Comparison of ENCODE assay signal across 21 cellular contexts in the genomic region with DNA sequence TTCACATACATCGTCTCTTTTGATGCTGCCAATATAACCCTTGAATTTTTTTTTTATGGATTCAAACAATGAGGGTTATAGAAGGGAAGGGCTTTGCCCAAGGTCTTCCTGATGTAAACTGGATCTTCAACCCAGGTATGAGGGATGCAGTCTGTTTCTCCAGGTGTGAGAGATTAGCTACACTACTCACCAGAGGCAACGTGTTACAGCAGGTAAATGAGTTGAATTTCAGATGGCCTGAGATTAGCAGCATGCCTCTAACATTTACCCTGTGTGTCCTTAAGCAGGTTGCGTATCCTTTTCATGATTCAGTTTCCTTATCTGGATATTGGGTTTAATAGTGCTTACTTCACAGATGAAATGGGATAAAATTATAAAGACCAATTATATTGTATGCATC. TPM values are rescaled to one million over a fixed set of nuclear protein-coding genes. Genes with fewer than 3 reads are reported as not detected.
DNase-seq lines count a peak whose midpoint lies in the region; ATAC-seq and TF ChIP-seq lines count a peak whose summit lies in the region.
"Had no signal": no experiment of that assay in that cellular context is flagged by ENCODE, and none has a peak within 500 bp of the region (broad histone marks: within the 10 kb centered on the region; RNA-seq: fewer than 3 reads in every experiment).

No MANE protein-coding gene starts in this region.

- in situ Hi-C loops in GM13977 (cut with MboI; ENCODE audit: low pct_unique_long_range_greater_than_20kb, low sequenced_read_pairs, unreplicated experiment): no loop called here

- no peak for TF ChIP-seq CTCF in GM13977 (IDR thresholded peaks at IDR 0.05; ENCODE audit: extremely low read depth, insufficient read depth, missing control alignments)

- H3K4me3 Mint-ChIP-seq in T-helper 1 cell treated with Interleukin-12 subunit alpha and Interleukin-12 subunit beta and Interleukin-4 antibody, amounts not matched to agents 30 μg/mL and 1 μg/mL, for 36 hours: peak overlapping the region; percentile 83
- peak overlapping the region; percentile 37 to 80 (median 79) for H3K4me3 Mint-ChIP-seq in CD4-positive, alpha-beta memory T cell
- peak overlapping the region; percentile 44 for H3K4me3 Mint-ChIP-seq in activated naive CD8-positive, alpha-beta T cell treated with anti-CD3 and anti-CD28 coated beads for 36 hours
- peak overlapping the region; percentile 3 for H3K4me3 Mint-ChIP-seq in memory B cell

- H3K27ac Mint-ChIP-seq in T-helper 1 cell treated with Interleukin-12 subunit alpha and Interleukin-12 subunit beta and Interleukin-4 antibody, amounts not matched to agents 30 μg/mL and 1 μg/mL, for 36 hours: no peak overlapping the region
- H3K27ac Mint-ChIP-seq in CD4-positive, alpha-beta memory T cell: peak overlapping the region in 4 of 7 donors; percentile 19 to 93 (median 62)
- H3K27ac Mint-ChIP-seq in activated naive CD8-positive, alpha-beta T cell treated with anti-CD3 and anti-CD28 coated beads for 36 hours: no peak overlapping the region
- no peak overlapping the region for H3K27ac Mint-ChIP-seq in memory B cell
- H3K27ac Mint-ChIP-seq: CD14-positive monocyte had no signal

- POLR2A ChIA-PET in CD4-positive, alpha-beta memory T cell (lab: Charles Lee; ENCODE audit: partially characterized antibody): interaction anchor here (1.1 to 2.7 kb wide), 2 partner anchors 369 to 371 kb away, joined by 3 to 13 read pairs; no protein-coding TSS in a partner anchor

- peaks cover 24% of the 10 kb centered on the region for H3K4me1 ChIP-seq in CD4-positive, alpha-beta memory T cell (ENCODE audit: insufficient read depth, low read length)

- peak overlapping the region in 1 of 2 donors; percentile 18 for H3K4me3 ChIP-seq in CD4-positive, alpha-beta memory T cell (ENCODE audit: low read length in 2 of 2)

- ATAC-seq in memory B cell (ENCODE audit: low read depth): no peak
- ATAC-seq in HG03439 (IDR thresholded peaks at IDR 0.05; ENCODE audit: unreplicated experiment): no peak
- no peak for ATAC-seq in GM21825 (IDR thresholded peaks at IDR 0.05; ENCODE audit: unreplicated experiment)
- ATAC-seq: left cardiac atrium, pancreas had no signal

- CTCF ChIA-PET in CD4-positive, alpha-beta memory T cell (lab: Charles Lee; ENCODE audit: partially characterized antibody): interaction anchor here (1.0 to 1.9 kb wide), 3 partner anchors 11 to 344 kb away, joined by 3 to 5 read pairs (median 4); no protein-coding TSS in a partner anchor

- peaks cover 28% of the 10 kb centered on the region for H3K4me1 Mint-ChIP-seq in T-helper 1 cell treated with Interleukin-12 subunit alpha and Interleukin-12 subunit beta and Interleukin-4 antibody, amounts not matched to agents 30 μg/mL and 1 μg/mL, for 36 hours (ENCODE audit: low read depth)
- H3K4me1 Mint-ChIP-seq in CD4-positive, alpha-beta memory T cell: peaks cover 20 to 50% (median 31%) of the 10 kb centered on the region in 4 donors
- peaks cover 14% of the 10 kb centered on the region for H3K4me1 Mint-ChIP-seq in activated naive CD8-positive, alpha-beta T cell treated with anti-CD3 and anti-CD28 coated beads for 36 hours
- H3K4me1 Mint-ChIP-seq in memory B cell: peaks cover 10% of the 10 kb centered on the region

- H3K36me3 Mint-ChIP-seq in T-helper 1 cell treated with Interleukin-12 subunit alpha and Interleukin-12 subunit beta and Interleukin-4 antibody, amounts not matched to agents 30 μg/mL and 1 μg/mL, for 36 hours (ENCODE audit: low read depth): peaks cover 63% of the 10 kb centered on the region
- peaks cover 55 to 62% of the 10 kb centered on the region in 2 donors for H3K36me3 Mint-ChIP-seq in CD4-positive, alpha-beta memory T cell
- peaks cover 51% of the 10 kb centered on the region for H3K36me3 Mint-ChIP-seq in activated naive CD8-positive, alpha-beta T cell treated with anti-CD3 and anti-CD28 coated beads for 36 hours
- H3K36me3 Mint-ChIP-seq in memory B cell: peaks cover 33% of the 10 kb centered on the region

- intact Hi-C loops in CD4-positive, alpha-beta memory T cell (cut with micrococcal nuclease): no loop called here

- no peak overlapping the region for H3K27ac ChIP-seq in CD4-positive, alpha-beta memory T cell (ENCODE audit: low read depth, low read length)
- H3K27ac ChIP-seq: 22Rv1, thoracic aorta had no signal

- H3K27me3 Mint-ChIP-seq in T-helper 1 cell treated with Interleukin-12 subunit alpha and Interleukin-12 subunit beta and Interleukin-4 antibody, amounts not matched to agents 30 μg/mL and 1 μg/mL, for 36 hours (ENCODE audit: low read depth): no peaks in the 10 kb centered on the region
- H3K27me3 Mint-ChIP-seq in CD4-positive, alpha-beta memory T cell: no peaks in the 10 kb centered on the region
- no peaks in the 10 kb centered on the region for H3K27me3 Mint-ChIP-seq in activated naive CD8-positive, alpha-beta T cell treated with anti-CD3 and anti-CD28 coated beads for 36 hours
- no peaks in the 10 kb centered on the region for H3K27me3 Mint-ChIP-seq in memory B cell

- H3K9me3 ChIP-seq in CD4-positive, alpha-beta memory T cell (ENCODE audit: control insufficient read depth in 1 of 2, low read length in 2 of 2): no peaks in the 10 kb centered on the region
- H3K9me3 ChIP-seq: pancreas, thoracic aorta had no signal

- peaks cover 17% of the 10 kb centered on the region for H3K36me3 ChIP-seq in CD4-positive, alpha-beta memory T cell (ENCODE audit: insufficient read depth, low read length)
- H3K36me3 ChIP-seq: pancreas, thoracic aorta had no signal

- peaks cover 4% of the 10 kb centered on the region for H3K9me3 Mint-ChIP-seq in T-helper 1 cell treated with Interleukin-12 subunit alpha and Interleukin-12 subunit beta and Interleukin-4 antibody, amounts not matched to agents 30 μg/mL and 1 μg/mL, for 36 hours
- H3K9me3 Mint-ChIP-seq in CD4-positive, alpha-beta memory T cell: peaks cover 1 to 9% (median 7%) of the 10 kb centered on the region in 8 donors
- peaks cover 13% of the 10 kb centered on the region for H3K9me3 Mint-ChIP-seq in activated naive CD8-positive, alpha-beta T cell treated with anti-CD3 and anti-CD28 coated beads for 36 hours
- peaks cover 4% of the 10 kb centered on the region for H3K9me3 Mint-ChIP-seq in memory B cell

- no peaks in the 10 kb centered on the region for H3K27me3 ChIP-seq in CD4-positive, alpha-beta memory T cell (ENCODE audit: insufficient read depth, low read length)
- H3K27me3 ChIP-seq: pancreas had no signal

- DNase-seq in T-helper 1 cell (no peak), memory B cell (ENCODE audit: low spot score in 2 of 2) (no peak), GM13977 (ENCODE audit: low spot score) (no peak)
- no peak for DNase-seq in CD4-positive, alpha-beta memory T cell
- no peak for DNase-seq in activated naive CD8-positive, alpha-beta T cell treated with anti-CD3 and anti-CD28 coated beads for 36 hours
- DNase-seq: caudate nucleus; effector CD8-positive, alpha-beta T cell; hypothalamus; left cardiac atrium; NCI-H1092; NCI-H2107; NCI-H69; pancreas; stimulated activated CD4-positive, alpha-beta T cell treated with anti-CD3 and anti-CD28 coated beads, Interleukin-4, amount 100 ng/mL, for 24 hours; stimulated activated CD8-positive, alpha-beta memory T cell treated with anti-CD3 and anti-CD28 coated beads, Interleukin-4, amount 100 ng/mL, for 48 hours had no signal

RNA-seq across cellular contexts. Expression of a gene that starts 1.9 kb away (rescaled TPM):
- 1 to 10 TPM; 7.5 to 8.8 TPM for total RNA-seq in CD4-positive, alpha-beta memory T cell
- 10 to 100 TPM in 1 of 2 donors, 1 to 10 TPM in 1; 3.5 to 13.5 TPM for polyA plus RNA-seq in CD4-positive, alpha-beta memory T cell
- total RNA-seq in activated naive CD8-positive, alpha-beta T cell treated with anti-CD3 and anti-CD28 coated beads for 36 hours: 1 to 10 TPM; 4.6 to 4.9 TPM

Comparison
In these comparisons a context has a peak if more than half of its experiments do, and no peak if none do; other contexts are left out.
1. H3K27ac Mint-ChIP-seq: peak in CD4-positive, alpha-beta memory T cell (4 of 7); none in T-helper 1 cell treated with Interleukin-12 subunit alpha and Interleukin-12 subunit beta and Interleukin-4 antibody, amounts not matched to agents 30 μg/mL and 1 μg/mL, for 36 hours (single experiment), activated naive CD8-positive, alpha-beta T cell treated with anti-CD3 and anti-CD28 coated beads for 36 hours (single experiment) and memory B cell (single experiment).
2. H3K4me3 Mint-ChIP-seq: peak in every context shown above with its lines; median percentile 83 in T-helper 1 cell treated with Interleukin-12 subunit alpha and Interleukin-12 subunit beta and Interleukin-4 antibody, amounts not matched to agents 30 μg/mL and 1 μg/mL, for 36 hours; 79 in CD4-positive, alpha-beta memory T cell; 44 in activated naive CD8-positive, alpha-beta T cell treated with anti-CD3 and anti-CD28 coated beads for 36 hours; 3 in memory B cell.